ENCODE assay signal across 15 cellular contexts in the genomic region with DNA sequence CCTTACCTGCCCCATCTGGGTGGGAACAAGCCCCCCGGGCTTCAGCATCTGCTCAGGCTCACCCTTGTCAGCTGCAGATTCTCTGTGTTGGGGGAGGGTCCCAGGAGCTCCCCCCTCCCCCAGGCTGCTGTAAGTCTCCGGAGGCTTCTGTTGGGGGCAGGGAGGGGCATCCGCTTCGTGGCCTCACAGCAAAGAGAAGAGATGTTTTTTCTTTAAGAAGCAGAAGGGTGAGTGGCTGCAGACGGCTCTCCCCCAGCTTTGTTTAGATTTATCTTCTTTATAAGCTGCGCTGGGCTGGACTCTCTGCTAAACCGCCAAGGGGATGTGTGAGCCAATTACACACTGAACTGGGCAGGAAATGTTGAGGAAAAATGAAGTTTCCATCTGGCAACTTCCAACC. TPM values are rescaled to one million over a fixed set of nuclear protein-coding genes. Genes with fewer than 3 reads are reported as not detected.
DNase-seq lines count a peak whose midpoint lies in the region; ATAC-seq and TF ChIP-seq lines count a peak whose summit lies in the region.
"Had no signal": no experiment of that assay in that cellular context is flagged by ENCODE, and none has a peak within 500 bp of the region (broad histone marks: within the 10 kb centered on the region; RNA-seq: fewer than 3 reads in every experiment).

No MANE protein-coding gene starts in this region.

- H3K9ac ChIP-seq in adipocyte (ENCODE audit: low read length), result no peak overlapping the region

- H3K27ac ChIP-seq in mesodermal cell (ENCODE audit: low read depth, low read length, severe bottlenecking), result peak overlapping the region; percentile 37
- H3K27ac ChIP-seq: vagina had no signal

- TF ChIP-seq CTCF in GM13977 (IDR thresholded peaks at IDR 0.05; ENCODE audit: extremely low read depth, insufficient read depth, missing control alignments), result no peak

- in situ Hi-C loops in GM13977 (cut with MboI; ENCODE audit: low pct_unique_long_range_greater_than_20kb, low sequenced_read_pairs, unreplicated experiment), result no loop called here

- H3K4me1 ChIP-seq in adipocyte (ENCODE audit: control insufficient read depth, insufficient read depth, low read length) (no peaks in the 10 kb centered on the region), mesodermal cell (ENCODE audit: control insufficient read depth, insufficient read depth, low read length, poor library complexity, severe bottlenecking) (peaks cover 22% of the 10 kb centered on the region)
- H3K4me1 ChIP-seq: vagina had no signal

- no peaks in the 10 kb centered on the region for H3K36me3 ChIP-seq in adipocyte (ENCODE audit: control insufficient read depth, insufficient read depth, low read length, severe bottlenecking)
- H3K36me3 ChIP-seq in mesodermal cell (ENCODE audit: control insufficient read depth, insufficient read depth, low read length), result no peaks in the 10 kb centered on the region
- H3K36me3 ChIP-seq: vagina had no signal

- DNase-seq in ELF-1 (ENCODE audit: low read depth, low spot score), result peak; percentile 44
- peak; percentile 32 for DNase-seq in M059J (ENCODE audit: low read depth)
- DNase-seq in adipocyte (ENCODE audit: low read depth), result peak; percentile 4
- no peak for DNase-seq in DMS153 treated with DMSO at 0.1 percent for 48 hours (lab: John Stamatoyannopoulos, UW; ENCODE audit: unreplicated experiment)
- DNase-seq in NCI-H2081 (lab: John Stamatoyannopoulos, UW), result no peak
- no peak for DNase-seq in GM13977 (ENCODE audit: low spot score)
- DNase-seq: activated B cell treated with CpG ODN at 0.5 μM for 24 hours, foreskin melanocyte, NCI-H146, NCI-H345 had no signal

- ATAC-seq in HG03196 (IDR thresholded peaks at IDR 0.05; ENCODE audit: unreplicated experiment), result no peak

- H3K9me3 ChIP-seq in adipocyte (ENCODE audit: control insufficient read depth, low read length), result no peaks in the 10 kb centered on the region
- H3K9me3 ChIP-seq in mesodermal cell (ENCODE audit: control insufficient read depth, low read length), result no peaks in the 10 kb centered on the region
- H3K9me3 ChIP-seq: vagina had no signal

- WGBS in mesodermal cell (ENCODE audit: insufficient coverage in 2 of 2), 2 experiments, result 8 to 31% methylated on average over 2 to 4 of the region's 7 CpGs

- H3K4me3 ChIP-seq in adipocyte (ENCODE audit: low read length), result no peak overlapping the region
- H3K4me3 ChIP-seq in mesodermal cell (ENCODE audit: extremely low read depth, insufficient read depth, low read length, poor library complexity, severe bottlenecking), result no peak overlapping the region
- H3K4me3 ChIP-seq: vagina had no signal

- H3K27me3 ChIP-seq in adipocyte (replicated peaks; ENCODE audit: control insufficient read depth, insufficient read depth, low read length), result peaks cover 63% of the 10 kb centered on the region
- H3K27me3 ChIP-seq: vagina had no signal

RNA-seq across cellular contexts. Expression of a gene that starts 48.7 kb away (rescaled TPM):
- not detected in 2 replicates for total RNA-seq in M059J (2014; rRNA removed; shearing (Covaris generic))
- polyA plus RNA-seq in mesodermal cell (2013, experiment 1 of 2), result 18.4 TPM
- polyA plus RNA-seq in mesodermal cell (2013, experiment 2 of 2), result 18.3 TPM
- total RNA-seq: activated B cell treated with CpG ODN at 0.5 μM for 24 hours; activated CD4-positive, alpha-beta memory T cell treated with anti-CD3 and anti-CD28 coated beads, Interleukin-2, amount 10 ng/mL, durations not matched to agents 7 days and 5 days; HT1080 had no signal

Comparison
In these comparisons a context has a peak if more than half of its experiments do, and no peak if none do; other contexts are left out.
1. DNase-seq: peak in ELF-1 (single experiment), M059J (single experiment) and adipocyte (single experiment); none in DMS153 treated with DMSO at 0.1 percent for 48 hours (single experiment), NCI-H2081 (0 of 2) and GM13977 (single experiment).